2 cellular contexts compared by ENCODE assay signal in the genomic region with DNA sequence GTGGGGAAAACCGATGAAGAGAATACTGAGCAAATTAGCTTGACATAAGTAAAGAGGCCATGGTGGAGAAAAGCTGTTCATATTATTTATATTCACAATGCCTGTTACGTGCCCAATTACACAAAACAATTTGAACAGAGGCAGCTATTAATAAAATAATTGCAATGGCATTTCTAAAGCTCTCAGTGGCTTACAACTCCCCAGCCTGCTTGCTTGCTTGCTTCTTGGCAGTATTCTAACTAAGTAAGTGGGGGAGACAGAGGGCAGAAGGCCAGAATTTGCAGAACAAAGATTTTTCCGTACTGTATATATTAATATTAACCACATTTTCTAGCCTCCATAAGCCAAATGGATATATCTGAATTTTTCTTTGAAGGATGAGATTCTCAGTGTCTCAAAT.
TF ChIP-seq lines count a peak whose summit lies in the region.

No MANE protein-coding gene starts in this region.

TF ChIP-seq in SK-N-SH treated with all-trans-retinoic acid at 6 μM for 48 hours, 23 proteins besides CTCF, POLR2A, EP300 and RAD21 (continued from another document):
- TF ChIP-seq, protein P1, sequence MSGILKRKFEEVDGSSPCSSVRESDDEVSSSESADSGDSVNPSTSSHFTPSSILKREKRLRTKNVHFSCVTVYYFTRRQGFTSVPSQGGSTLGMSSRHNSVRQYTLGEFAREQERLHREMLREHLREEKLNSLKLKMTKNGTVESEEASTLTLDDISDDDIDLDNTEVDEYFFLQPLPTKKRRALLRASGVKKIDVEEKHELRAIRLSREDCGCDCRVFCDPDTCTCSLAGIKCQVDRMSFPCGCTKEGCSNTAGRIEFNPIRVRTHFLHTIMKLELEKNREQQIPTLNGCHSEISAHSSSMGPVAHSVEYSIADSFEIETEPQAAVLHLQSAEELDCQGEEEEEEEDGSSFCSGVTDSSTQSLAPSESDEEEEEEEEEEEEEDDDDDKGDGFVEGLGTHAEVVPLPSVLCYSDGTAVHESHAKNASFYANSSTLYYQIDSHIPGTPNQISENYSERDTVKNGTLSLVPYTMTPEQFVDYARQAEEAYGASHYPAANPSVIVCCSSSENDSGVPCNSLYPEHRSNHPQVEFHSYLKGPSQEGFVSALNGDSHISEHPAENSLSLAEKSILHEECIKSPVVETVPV (CRISPR knock-in tag; IDR thresholded peaks at IDR 0.05) = no peak
- no peak for TF ChIP-seq ISL1 (CRISPR knock-in tag; IDR thresholded peaks at IDR 0.05)
- no peak for TF ChIP-seq ZC3H10 (CRISPR knock-in tag; IDR thresholded peaks at IDR 0.05)
- TF ChIP-seq GLIS3 (CRISPR knock-in tag; IDR thresholded peaks at IDR 0.05) = no peak
TF ChIP-seq in SK-N-SH treated with all-trans-retinoic acid at 6 μM for 48 hours: peak in this region for 0.

TF ChIP-seq in SK-N-SH, 30 proteins besides CTCF, POLR2A, EP300 and RAD21 (continued from another document):
- TF ChIP-seq, protein P2, sequence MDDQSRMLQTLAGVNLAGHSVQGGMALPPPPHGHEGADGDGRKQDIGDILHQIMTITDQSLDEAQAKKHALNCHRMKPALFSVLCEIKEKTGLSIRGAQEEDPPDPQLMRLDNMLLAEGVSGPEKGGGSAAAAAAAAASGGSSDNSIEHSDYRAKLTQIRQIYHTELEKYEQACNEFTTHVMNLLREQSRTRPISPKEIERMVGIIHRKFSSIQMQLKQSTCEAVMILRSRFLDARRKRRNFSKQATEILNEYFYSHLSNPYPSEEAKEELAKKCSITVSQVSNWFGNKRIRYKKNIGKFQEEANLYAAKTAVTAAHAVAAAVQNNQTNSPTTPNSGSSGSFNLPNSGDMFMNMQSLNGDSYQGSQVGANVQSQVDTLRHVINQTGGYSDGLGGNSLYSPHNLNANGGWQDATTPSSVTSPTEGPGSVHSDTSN (IDR thresholded peaks at IDR 0.05) = no peak
- TF ChIP-seq, protein P3, sequence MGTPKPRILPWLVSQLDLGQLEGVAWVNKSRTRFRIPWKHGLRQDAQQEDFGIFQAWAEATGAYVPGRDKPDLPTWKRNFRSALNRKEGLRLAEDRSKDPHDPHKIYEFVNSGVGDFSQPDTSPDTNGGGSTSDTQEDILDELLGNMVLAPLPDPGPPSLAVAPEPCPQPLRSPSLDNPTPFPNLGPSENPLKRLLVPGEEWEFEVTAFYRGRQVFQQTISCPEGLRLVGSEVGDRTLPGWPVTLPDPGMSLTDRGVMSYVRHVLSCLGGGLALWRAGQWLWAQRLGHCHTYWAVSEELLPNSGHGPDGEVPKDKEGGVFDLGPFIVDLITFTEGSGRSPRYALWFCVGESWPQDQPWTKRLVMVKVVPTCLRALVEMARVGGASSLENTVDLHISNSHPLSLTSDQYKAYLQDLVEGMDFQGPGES (IDR thresholded peaks at IDR 0.05; ENCODE audit: low read depth, low read length) = no peak
- TF ChIP-seq RCOR1 (IDR thresholded peaks at IDR 0.05; ENCODE audit: low read length) (no peak), ELF1 (IDR thresholded peaks at IDR 0.05) (no peak), TAF1 (IDR thresholded peaks at IDR 0.05; ENCODE audit: borderline replicate concordance, low read depth, low read length) (no peak), JUND (IDR thresholded peaks at IDR 0.05) (no peak), GATA2 (CRISPR knock-in tag; IDR thresholded peaks at IDR 0.05) (no peak)
- TF ChIP-seq, protein P4, sequence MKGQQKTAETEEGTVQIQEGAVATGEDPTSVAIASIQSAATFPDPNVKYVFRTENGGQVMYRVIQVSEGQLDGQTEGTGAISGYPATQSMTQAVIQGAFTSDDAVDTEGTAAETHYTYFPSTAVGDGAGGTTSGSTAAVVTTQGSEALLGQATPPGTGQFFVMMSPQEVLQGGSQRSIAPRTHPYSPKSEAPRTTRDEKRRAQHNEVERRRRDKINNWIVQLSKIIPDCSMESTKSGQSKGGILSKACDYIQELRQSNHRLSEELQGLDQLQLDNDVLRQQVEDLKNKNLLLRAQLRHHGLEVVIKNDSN (IDR thresholded peaks at IDR 0.05; ENCODE audit: borderline replicate concordance, low read depth) = no peak
TF ChIP-seq in SK-N-SH: peak in this region for 0.
